8 cellular contexts compared by ENCODE assay signal in the genomic region with DNA sequence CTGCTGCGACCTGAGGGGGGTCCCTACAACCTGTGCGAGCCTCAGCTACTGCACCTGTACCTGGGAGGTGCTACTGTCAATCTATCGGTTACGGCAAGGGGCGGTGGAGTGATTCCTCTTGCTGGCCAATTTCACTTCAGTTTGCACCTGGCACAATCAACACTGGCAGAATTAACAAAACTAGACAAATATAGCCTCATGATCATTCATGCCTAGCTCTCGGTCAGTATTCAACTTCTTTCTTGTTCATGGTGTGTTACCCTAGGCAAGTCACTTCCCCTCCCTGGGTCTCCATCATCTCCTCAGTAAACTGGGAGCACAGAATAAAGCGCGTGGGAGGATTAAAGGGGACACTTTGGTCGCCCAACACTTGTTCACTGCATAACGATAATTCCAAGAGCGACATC. TPM values are rescaled to one million over a fixed set of nuclear protein-coding genes. Genes with fewer than 3 reads are reported as not detected.
DNase-seq lines count a peak whose midpoint lies in the region; ATAC-seq and TF ChIP-seq lines count a peak whose summit lies in the region.

No MANE protein-coding gene starts in this region.

- H3K27ac ChIP-seq in brain microvascular endothelial cell, result peak overlapping the region; percentile 62
- H3K27ac ChIP-seq in mucosa of rectum (ENCODE audit: low read depth in 2 of 2, low read length in 2 of 2), result peak overlapping the region; percentile 89

- no peak for TF ChIP-seq CTCF in brain microvascular endothelial cell (IDR thresholded peaks at IDR 0.05; ENCODE audit: low read depth, low read length, missing control alignments)

- ATAC-seq in HG03378 (IDR thresholded peaks at IDR 0.05; ENCODE audit: unreplicated experiment) (peak; percentile 11), GM18907 (IDR thresholded peaks at IDR 0.05; ENCODE audit: unreplicated experiment) (no peak), GM19328 (IDR thresholded peaks at IDR 0.05; ENCODE audit: unreplicated experiment) (no peak)

- intact Hi-C loops in posterior vena cava (cut with DNase I), result loop anchor here (5.0 to 10.0 kb wide), 3 partner anchors 70 to 208 kb away; partner anchors contain the start of gene ANKLE1 (in 2 of the 2)

- H3K9ac ChIP-seq in mucosa of rectum (ENCODE audit: low read depth in 1 of 2, low read length in 2 of 2), result peak overlapping the region; percentile 93 to 96

- H3K36me3 ChIP-seq in brain microvascular endothelial cell (replicated peaks) (no peaks in the 10 kb centered on the region), mucosa of rectum (ENCODE audit: control insufficient read depth in 2 of 2, insufficient read depth in 2 of 2, low read length in 2 of 2) (peaks cover 6 to 24% of the 10 kb centered on the region in 2 donors)

- peaks cover 22 to 29% of the 10 kb centered on the region in 2 donors for H3K4me1 ChIP-seq in mucosa of rectum (ENCODE audit: control insufficient read depth in 2 of 2, insufficient read depth in 2 of 2, low read length in 2 of 2)

- DNase-seq in COR-L47 (lab: John Stamatoyannopoulos, UW) (peak; percentile 34), brain microvascular endothelial cell (no peak), hepatic stellate cell (ENCODE audit: low spot score) (no peak), posterior vena cava (ENCODE audit: low spot score) (no peak)

- H3K4me3 ChIP-seq in brain microvascular endothelial cell (ENCODE audit: low read depth, low read length) (peak overlapping the region; percentile 88), mucosa of rectum (ENCODE audit: low read length in 2 of 2) (peak overlapping the region; percentile 93 to 96)

- no peaks in the 10 kb centered on the region for H3K27me3 ChIP-seq in brain microvascular endothelial cell (replicated peaks)
- no peaks in the 10 kb centered on the region for H3K27me3 ChIP-seq in mucosa of rectum (ENCODE audit: control insufficient read depth in 2 of 2, insufficient read depth in 2 of 2, low read length in 2 of 2)

- H3K9me3 ChIP-seq in mucosa of rectum (ENCODE audit: control insufficient read depth in 2 of 2, low read length in 2 of 2), result no peaks in the 10 kb centered on the region

- in situ Hi-C loops in brain microvascular endothelial cell (cut with HindIII; ENCODE audit: low pct_ligation_motif_present, low sequenced_read_pairs), result no loop called here

RNA-seq across cellular contexts. Expression of gene HAUS8, which starts 0.6 kb away (rescaled TPM):
- total RNA-seq in posterior vena cava, result 1 to 10 TPM; 4.2 to 4.8 TPM

RNA-seq across cellular contexts. Expression of gene MYO9B, which starts 0.9 kb away (rescaled TPM):
- total RNA-seq in posterior vena cava, result 100 to 1,000 TPM; 103 to 106 TPM

RNA-seq across cellular contexts. Expression of gene CPAMD8, which starts 48.0 kb away (rescaled TPM):
- 1 to 10 TPM; 6.2 to 6.3 TPM for total RNA-seq in posterior vena cava
